ENCODE assay signal across 34 cellular contexts in the genomic region with DNA sequence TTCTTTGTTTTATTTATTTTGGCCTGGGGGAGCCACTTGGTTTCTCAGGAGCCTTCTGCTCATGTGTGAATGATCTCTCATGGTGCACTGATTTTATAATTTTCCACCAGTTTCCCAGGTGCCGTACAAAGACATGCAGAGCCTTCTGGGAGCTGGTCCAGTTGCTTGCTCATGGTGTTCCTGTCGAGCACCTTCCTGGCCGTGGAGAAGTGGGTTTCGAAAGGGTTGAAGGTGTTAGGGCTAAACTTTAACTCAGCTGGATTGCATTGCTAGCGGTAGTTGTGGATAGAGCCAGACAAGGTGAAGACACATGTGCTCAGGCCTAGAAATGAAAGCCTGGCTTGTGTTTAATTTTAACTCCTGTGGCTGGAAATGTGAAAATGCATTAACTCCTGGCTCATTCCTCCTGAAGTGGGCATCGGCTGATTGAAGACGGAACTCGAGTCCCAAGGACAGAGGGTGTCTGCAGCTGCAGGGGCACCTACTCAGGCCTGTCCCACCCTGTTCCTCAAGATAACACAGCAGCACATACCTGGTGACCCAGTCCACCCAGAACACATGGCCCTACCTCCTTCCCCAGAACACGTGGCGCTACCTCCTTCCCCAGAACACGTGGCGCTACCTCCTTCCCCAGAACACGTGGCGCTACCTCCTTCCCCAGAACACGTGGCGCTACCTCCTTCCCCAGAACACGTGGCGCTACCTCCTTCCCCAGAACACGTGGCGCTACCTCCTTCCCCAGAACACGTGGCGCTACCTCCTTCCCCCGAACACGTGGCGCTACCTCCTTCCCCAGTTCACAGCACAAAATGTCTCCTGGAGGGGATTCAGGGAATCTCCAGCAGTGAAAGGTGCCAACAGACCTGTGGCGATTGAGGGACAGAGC.
DNase-seq lines count a peak whose midpoint lies in the region; ATAC-seq, FAIRE-seq and TF ChIP-seq lines count a peak whose summit lies in the region.
"Had no signal": no experiment of that assay in that cellular context is flagged by ENCODE, and none has a peak within 500 bp of the region (broad histone marks: within the 10 kb centered on the region; RNA-seq: fewer than 3 reads in every experiment).

No MANE protein-coding gene starts in this region.

- intact Hi-C loops in HepG2 (cut with micrococcal nuclease; ENCODE audit: unreplicated experiment): no loop called here
- intact Hi-C loops in sigmoid colon (cut with DNase I): no loop called here

- H3K27ac ChIP-seq in BLaER1: no peak overlapping the region
- H3K27ac ChIP-seq in HepG2 (ENCODE audit: extremely low read length, insufficient read depth, low read length): no peak overlapping the region
- peak overlapping the region in 3 of 4 donors; percentile 10 to 62 (median 47) for H3K27ac ChIP-seq in sigmoid colon
- H3K27ac ChIP-seq: heart right ventricle, SK-N-MC had no signal

- H3K9ac ChIP-seq in BLaER1: no peak overlapping the region
- no peak overlapping the region for H3K9ac ChIP-seq in HepG2 (ENCODE audit: insufficient read depth, low read depth, low read length)

- H3K27ac Mint-ChIP-seq in chondrocyte (ENCODE audit: unreplicated experiment): no peak overlapping the region
- H3K27ac Mint-ChIP-seq: activated T-cell treated with anti-CD3 and anti-CD28 coated beads, Interleukin-2, amount 50 U/mL, for 72 hours; CD4-positive, alpha-beta T cell; natural killer cell treated with Interleukin-12 subunit alpha and Interleukin-12 subunit beta and Interleukin-15 and Interleukin-18, amount 100 ng/mL, for 72 hours; stimulated activated naive CD8-positive, alpha-beta T cell treated with anti-CD3 and anti-CD28 coated beads, Interleukin-15, amount 100 ng/mL, for 72 hours; T-helper 1 cell treated with Interleukin-12 subunit alpha and Interleukin-12 subunit beta and Interleukin-4 antibody, amounts not matched to agents 30 μg/mL and 1 μg/mL, for 36 hours had no signal

- peak overlapping the region; percentile 78 for H3K4me2 ChIP-seq in BLaER1
- H3K4me2 ChIP-seq in HepG2 (ENCODE audit: low read depth, low read length): no peak overlapping the region

- no peaks in the 10 kb centered on the region for H3K79me2 ChIP-seq in HepG2 (ENCODE audit: insufficient read depth, low read length)

- WGBS in HepG2 (ENCODE audit: low lambda C conversion rate): 55% methylated on average over 25 of the region's 26 CpGs
- WGBS in sigmoid colon, 2 donors: 89 to 94% methylated on average over 24 of the region's 26 CpGs

- no peak for TF ChIP-seq POLR2A in HepG2 (IDR thresholded peaks at IDR 0.05; ENCODE audit: insufficient read depth in 1 of 2, low read depth in 2 of 2, low read length in 2 of 2)
- no peak for TF ChIP-seq POLR2A in sigmoid colon (IDR thresholded peaks at IDR 0.05)

- FAIRE-seq in HepG2 (lab: Jason Lieb, UNC) (no peak), urothelium cell line (lab: Jason Lieb, UNC) (no peak)
- FAIRE-seq: D721Med, endometrium, keratinocyte, TTC549 had no signal

- no peak for ATAC-seq in HepG2
- ATAC-seq in left lobe of liver: no peak
- no peak for ATAC-seq in HG02884 (IDR thresholded peaks at IDR 0.05; ENCODE audit: unreplicated experiment)
- no peak for ATAC-seq in HG03108 (IDR thresholded peaks at IDR 0.05; ENCODE audit: unreplicated experiment)
- ATAC-seq: activated CD4-positive, CD25-positive, alpha-beta regulatory T cell treated with anti-CD3 and anti-CD28 coated beads, Interleukin-2, amount 50 U/mL, for 24 hours; activated T-cell treated with anti-CD3 and anti-CD28 coated beads, Interleukin-2, amount 50 U/mL, for 72 hours; heart right ventricle; mucosa of descending colon; natural killer cell treated with Interleukin-12 subunit alpha and Interleukin-12 subunit beta and Interleukin-15 and Interleukin-18, amount 100 ng/mL, for 72 hours; stimulated activated naive CD8-positive, alpha-beta T cell treated with anti-CD3 and anti-CD28 coated beads, Interleukin-15, amount 100 ng/mL, for 72 hours had no signal

- H3K4me1 Mint-ChIP-seq in chondrocyte (ENCODE audit: low read depth): peaks cover 6% of the 10 kb centered on the region

- POLR2A ChIA-PET in HepG2 (lab: Yijun Ruan, JAX): no interaction called here

- no peaks in the 10 kb centered on the region for H3K36me3 ChIP-seq in BLaER1
- no peaks in the 10 kb centered on the region for H3K36me3 ChIP-seq in HepG2 (replicated peaks in 1 of 2; ENCODE audit: control insufficient read depth in 1 of 2, insufficient read depth in 2 of 2, low read length in 2 of 2)
- no peaks in the 10 kb centered on the region for H3K36me3 ChIP-seq in sigmoid colon
- H3K36me3 ChIP-seq: heart right ventricle had no signal

- CTCF ChIA-PET in HepG2 (lab: Yijun Ruan, JAX; ENCODE audit: low intra/inter-chr PET ratio, low total read pairs): no interaction called here

- H3K4me3 Mint-ChIP-seq in chondrocyte (ENCODE audit: unreplicated experiment): no peak overlapping the region
- H3K4me3 Mint-ChIP-seq: activated T-cell treated with anti-CD3 and anti-CD28 coated beads, Interleukin-2, amount 50 U/mL, for 72 hours; CD4-positive, alpha-beta T cell; central memory CD8-positive, alpha-beta T cell; natural killer cell treated with Interleukin-12 subunit alpha and Interleukin-12 subunit beta and Interleukin-15 and Interleukin-18, amount 100 ng/mL, for 72 hours; stimulated activated naive CD8-positive, alpha-beta T cell treated with anti-CD3 and anti-CD28 coated beads, Interleukin-15, amount 100 ng/mL, for 72 hours; T-helper 1 cell treated with Interleukin-12 subunit alpha and Interleukin-12 subunit beta and Interleukin-4 antibody, amounts not matched to agents 30 μg/mL and 1 μg/mL, for 36 hours had no signal

- TF ChIP-seq EP300 in HepG2 (IDR thresholded peaks at IDR 0.05; ENCODE audit: low read depth in 2 of 2, low read length in 2 of 2): no peak
- TF ChIP-seq EP300 in HepG2 (CRISPR knock-in tag; IDR thresholded peaks at IDR 0.05; ENCODE audit: borderline replicate concordance): no peak
- no peak for TF ChIP-seq EP300 in sigmoid colon (IDR thresholded peaks at IDR 0.05)

- H3K4me3 ChIP-seq in BLaER1: no peak overlapping the region
- H3K4me3 ChIP-seq in HepG2 (replicated peaks in 1 of 3; ENCODE audit: insufficient read depth in 1 of 3, low read depth in 2 of 3, low read length in 3 of 3): no peak overlapping the region
- no peak overlapping the region for H3K4me3 ChIP-seq in sigmoid colon
- H3K4me3 ChIP-seq: heart right ventricle, mucosa of descending colon, SK-N-MC had no signal

- DNase-seq in chondrocyte (ENCODE audit: low spot score): peak; percentile 47
- no peak for DNase-seq in HepG2 (ENCODE audit: low spot score)
- peak; percentile 25 for DNase-seq in sigmoid colon
- DNase-seq in urothelium cell line (ENCODE audit: low spot score): no peak
- no peak for DNase-seq in left lobe of liver (ENCODE audit: low spot score)
- DNase-seq: 8988T; activated CD4-positive, alpha-beta T cell treated with anti-CD3 and anti-CD28 coated beads, Interleukin-2, amount 50 U/mL, for 48 hours; activated naive CD4-positive, alpha-beta T cell treated with Interleukin-2 at 50 U/mL for 16 hours; activated T-cell treated with anti-CD3 and anti-CD28 coated beads, Interleukin-2, amount 50 U/mL, for 72 hours; CD4-positive, alpha-beta T cell; DND-41; foreskin melanocyte; GF-D8; heart right ventricle; mucosa of descending colon; NCI-H1092 treated with DMSO at 0.1 percent for 48 hours; NCI-H187 treated with DMSO at 0.1 percent for 48 hours; NCI-H524; NK-92 treated with Interleukin-12 subunit alpha and Interleukin-12 subunit beta, amount 100 ng/mL, for 24 hours; stimulated activated CD8-positive, alpha-beta memory T cell treated with anti-CD3 and anti-CD28 coated beads, Interleukin-4, amount 100 ng/mL, for 48 hours; stimulated activated naive CD8-positive, alpha-beta T cell treated with anti-CD3 and anti-CD28 coated beads, Interleukin-15, amount 100 ng/mL, for 72 hours; trophoblast cell had no signal

- in situ Hi-C loops in HepG2 (cut with HindIII; ENCODE audit: extremely low pct_ligation_motif_present, low pct_unique_long_range_greater_than_20kb): no loop called here

- no peak overlapping the region for H2AFZ ChIP-seq in HepG2 (ENCODE audit: low read length)

- H3K27me3 ChIP-seq in BLaER1: no peaks in the 10 kb centered on the region
- peaks cover 14 to 92% of the 10 kb centered on the region in 2 experiments for H3K27me3 ChIP-seq in HepG2 (ENCODE audit: control insufficient read depth in 1 of 2, insufficient read depth in 2 of 2, low read length in 2 of 2)
- H3K27me3 ChIP-seq in sigmoid colon: no peaks in the 10 kb centered on the region

- no TSS peak for BruUV-seq in HepG2 (replicated peaks; lab: Mats Ljungman, UMichigan)

- H3K9me3 ChIP-seq in BLaER1 (no peaks in the 10 kb centered on the region), HepG2 (ENCODE audit: low read length) (no peaks in the 10 kb centered on the region), sigmoid colon (no peaks in the 10 kb centered on the region)
- H3K9me3 ChIP-seq: heart right ventricle, mucosa of descending colon had no signal

- TF ChIP-seq CTCF in chondrocyte (IDR thresholded peaks at IDR 0.05) (no peak), HepG2 (CRISPR knock-in tag; IDR thresholded peaks at IDR 0.05) (no peak), sigmoid colon (IDR thresholded peaks at IDR 0.05) (no peak)

- TF ChIP-seq RAD21 in HepG2 (CRISPR knock-in tag; IDR thresholded peaks at IDR 0.05): no peak

- H3K9me3 Mint-ChIP-seq in chondrocyte (ENCODE audit: low read depth): no peaks in the 10 kb centered on the region
- H3K9me3 Mint-ChIP-seq: activated T-cell treated with anti-CD3 and anti-CD28 coated beads, Interleukin-2, amount 50 U/mL, for 72 hours; CD4-positive, alpha-beta T cell; central memory CD8-positive, alpha-beta T cell; natural killer cell treated with Interleukin-12 subunit alpha and Interleukin-12 subunit beta and Interleukin-15 and Interleukin-18, amount 100 ng/mL, for 72 hours; stimulated activated naive CD8-positive, alpha-beta T cell treated with anti-CD3 and anti-CD28 coated beads, Interleukin-15, amount 100 ng/mL, for 72 hours; T-helper 1 cell treated with Interleukin-12 subunit alpha and Interleukin-12 subunit beta and Interleukin-4 antibody, amounts not matched to agents 30 μg/mL and 1 μg/mL, for 36 hours had no signal

- H3K36me3 Mint-ChIP-seq in chondrocyte (ENCODE audit: low read depth): no peaks in the 10 kb centered on the region
- H3K36me3 Mint-ChIP-seq: natural killer cell treated with Interleukin-12 subunit alpha and Interleukin-12 subunit beta and Interleukin-15 and Interleukin-18, amount 100 ng/mL, for 72 hours had no signal

- H3K4me1 ChIP-seq in BLaER1 (peaks cover 59% of the 10 kb centered on the region), HepG2 (ENCODE audit: insufficient read depth, low read length) (peaks cover 16% of the 10 kb centered on the region), sigmoid colon (no peaks in the 10 kb centered on the region)
- H3K4me1 ChIP-seq: heart right ventricle had no signal

- peaks cover under 1% of the 10 kb centered on the region for H3K27me3 Mint-ChIP-seq in chondrocyte (ENCODE audit: low read depth)
- H3K27me3 Mint-ChIP-seq: CD4-positive, alpha-beta T cell; stimulated activated naive CD8-positive, alpha-beta T cell treated with anti-CD3 and anti-CD28 coated beads, Interleukin-15, amount 100 ng/mL, for 72 hours had no signal

- H4K20me1 ChIP-seq in BLaER1: no peaks in the 10 kb centered on the region
- H4K20me1 ChIP-seq in HepG2 (ENCODE audit: insufficient read depth, low read length): no peaks in the 10 kb centered on the region

Comparison
In these comparisons a context has a peak if more than half of its experiments do, and no peak if none do; other contexts are left out.
1. H3K27ac ChIP-seq: peak in sigmoid colon (3 of 4); none in BLaER1 (single experiment) and HepG2 (single experiment).
2. DNase-seq: peak in chondrocyte (single experiment) and sigmoid colon (single experiment); none in HepG2 (single experiment), urothelium cell line (single experiment) and left lobe of liver (single experiment).